In genomic region chr18:12934454-12935071, GRCh38 we compare ENCODE assay signal across 8 cellular contexts. TPM values are rescaled to one million over a fixed set of nuclear protein-coding genes. Genes with fewer than 3 reads are reported as not detected.
DNase-seq lines count a peak whose midpoint lies in the region; ATAC-seq and TF ChIP-seq lines count a peak whose summit lies in the region.

No MANE protein-coding gene starts in this region.

- H3F3A ChIP-seq in OCI-LY1 (ENCODE audit: insufficient read depth, low read length) = no peaks in the 10 kb centered on the region

- H4K20me1 ChIP-seq in OCI-LY1 (ENCODE audit: insufficient read depth, low read length) = no peaks in the 10 kb centered on the region

- H3K9me2 ChIP-seq in OCI-LY1 (ENCODE audit: low read depth, low read length) = no peaks in the 10 kb centered on the region

- no peak overlapping the region for H3K9ac ChIP-seq in OCI-LY1 (ENCODE audit: low read length)
- H3K9ac ChIP-seq in mucosa of stomach (ENCODE audit: low read length) = peak overlapping the region; percentile 35

- H3K27me3 ChIP-seq in OCI-LY1 (ENCODE audit: insufficient read depth, low read length) = no peaks in the 10 kb centered on the region
- H3K27me3 ChIP-seq in mucosa of stomach (ENCODE audit: control insufficient read depth, insufficient read depth, low read length) = no peaks in the 10 kb centered on the region

- DNase-seq in COLO829 (ENCODE audit: low spot score) (peak; percentile 71), HT-29 (ENCODE audit: low spot score) (peak; percentile 94), epidermal melanocyte (ENCODE audit: insufficient read length, low spot score) (peak; percentile 67)
- DNase-seq in activated CD8-positive, alpha-beta memory T cell treated with anti-CD3 and anti-CD28 coated beads, Interleukin-2, amount 50 U/mL, for 24 hours (ENCODE audit: extremely low read depth) = peak; percentile 56
- peak; percentile 55 for DNase-seq in stimulated activated CD8-positive, alpha-beta memory T cell treated with anti-CD3 and anti-CD28 coated beads, Interleukin-4, amount 100 ng/mL, for 24 hours (ENCODE audit: low read depth)

- H3K27ac ChIP-seq in OCI-LY1 (ENCODE audit: low read depth, low read length, poor library complexity, severe bottlenecking) = no peak overlapping the region

- no peak for ATAC-seq in HG02610 (IDR thresholded peaks at IDR 0.05; ENCODE audit: unreplicated experiment)

- TF ChIP-seq CTCF in OCI-LY1 (IDR thresholded peaks at IDR 0.05; ENCODE audit: low read length) = peak; percentile 100

- peaks cover 7% of the 10 kb centered on the region for H3K4me1 ChIP-seq in OCI-LY1 (ENCODE audit: insufficient read depth, low read length, severe bottlenecking)
- peaks cover 6% of the 10 kb centered on the region for H3K4me1 ChIP-seq in mucosa of stomach (ENCODE audit: control insufficient read depth, insufficient read depth, low read length)

- H2AFZ ChIP-seq in OCI-LY1 (ENCODE audit: low read length) = no peak overlapping the region

- H3K4me3 ChIP-seq in OCI-LY1 (ENCODE audit: low read depth, low read length, poor library complexity, severe bottlenecking) = no peak overlapping the region
- no peak overlapping the region for H3K4me3 ChIP-seq in mucosa of stomach (ENCODE audit: low read length)

- H3K79me2 ChIP-seq in OCI-LY1 (ENCODE audit: insufficient read depth, low read length) = no peaks in the 10 kb centered on the region

- H3K9me3 ChIP-seq in OCI-LY1 (ENCODE audit: low read length) = no peaks in the 10 kb centered on the region
- no peaks in the 10 kb centered on the region for H3K9me3 ChIP-seq in mucosa of stomach (ENCODE audit: control insufficient read depth, low read length)

- H3K36me3 ChIP-seq in OCI-LY1 (ENCODE audit: insufficient read depth, low read length) (no peaks in the 10 kb centered on the region; the same call in 1 of the 2 replicates), mucosa of stomach (ENCODE audit: control insufficient read depth, insufficient read depth, low read length) (no peaks in the 10 kb centered on the region)

- H3K4me2 ChIP-seq in OCI-LY1 (ENCODE audit: low read length) = no peak overlapping the region

RNA-seq across cellular contexts. Expression of gene SEH1L, which starts 13.2 kb away (rescaled TPM):
- total RNA-seq in HT-29 (2014; rRNA removed; shearing (Covaris generic)) = 62.5 and 79.2 TPM in 2 replicates

RNA-seq across cellular contexts. Expression of gene PTPN2, which starts 50.5 kb away (rescaled TPM):
- total RNA-seq in HT-29 (2014; rRNA removed; shearing (Covaris generic)) = 22.1 and 27.7 TPM in 2 replicates

RNA-seq across cellular contexts. Expression of gene CEP192, which starts 56.6 kb away (rescaled TPM):
- total RNA-seq in HT-29 (2014; rRNA removed; shearing (Covaris generic)) = 21.4 and 22.0 TPM in 2 replicates
